22 cellular contexts compared by ENCODE assay signal in the genomic region with DNA sequence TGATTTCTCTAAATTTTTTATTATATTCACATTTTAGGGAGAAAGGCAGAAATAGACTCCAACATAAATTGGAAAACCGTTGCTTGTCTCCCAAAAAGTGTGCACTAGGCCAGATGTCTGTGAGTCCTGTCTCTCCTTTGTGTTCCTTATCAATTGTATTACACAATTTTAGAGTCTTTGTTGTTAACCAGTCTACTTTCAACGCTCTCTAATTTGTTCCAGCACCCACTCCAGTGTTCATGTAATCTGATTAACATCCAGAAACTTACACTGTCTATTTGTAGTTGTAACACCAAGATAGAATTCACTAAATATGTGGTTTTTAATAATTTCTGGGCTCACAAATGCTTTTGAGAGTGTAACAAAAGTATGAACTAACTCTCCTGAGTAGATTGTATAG.
DNase-seq lines count a peak whose midpoint lies in the region; TF ChIP-seq lines count a peak whose summit lies in the region.
"Had no signal": no experiment of that assay in that cellular context is flagged by ENCODE, and none has a peak within 500 bp of the region (broad histone marks: within the 10 kb centered on the region; RNA-seq: fewer than 3 reads in every experiment).

No MANE protein-coding gene starts in this region.

- H3K4me2 ChIP-seq in SK-N-SH: no peak overlapping the region
- H3K4me2 ChIP-seq: A549, BLaER1 had no signal

- CTCF ChIA-PET in SK-N-SH (lab: Yijun Ruan, JAX): no interaction called here

- TF ChIP-seq CTCF in BE2C (IDR thresholded peaks at IDR 0.05; ENCODE audit: low read depth, low read length) (no peak), SK-N-SH (IDR thresholded peaks at IDR 0.05) (no peak), thyroid gland (IDR thresholded peaks at IDR 0.05) (no peak)

- H3K27me3 ChIP-seq in BE2C: no peaks in the 10 kb centered on the region
- H3K27me3 ChIP-seq in SK-N-SH (ENCODE audit: insufficient read depth): no peaks in the 10 kb centered on the region
- H3K27me3 ChIP-seq in thyroid gland: no peaks in the 10 kb centered on the region
- H3K27me3 ChIP-seq: BLaER1 had no signal

- H3K4me3 ChIP-seq in BE2C (ENCODE audit: low read depth, low read length) (no peak overlapping the region), SK-N-SH (ENCODE audit: low read depth in 2 of 2, low read length in 1 of 2) (no peak overlapping the region), thyroid gland (replicated peaks in 1 of 3) (no peak overlapping the region)
- H3K4me3 ChIP-seq: A549, BLaER1, GM12878 had no signal

- TF ChIP-seq EP300 in SK-N-SH (IDR thresholded peaks at IDR 0.05; ENCODE audit: borderline replicate concordance in 1 of 2, low read depth in 1 of 2, low read length in 1 of 2): peak in 1 of 2 experiments; percentile 92; a peak in 2 of 4 replicates

- no peak for TF ChIP-seq POLR2A in thyroid gland (IDR thresholded peaks at IDR 0.05)

- H3K36me3 ChIP-seq in BE2C (no peaks in the 10 kb centered on the region), SK-N-SH (replicated peaks in 1 of 2; ENCODE audit: control insufficient read depth in 1 of 2, insufficient read depth in 2 of 2, low read length in 1 of 2) (no peaks in the 10 kb centered on the region), thyroid gland (no peaks in the 10 kb centered on the region)
- H3K36me3 ChIP-seq: BLaER1 had no signal

- H3K4me1 ChIP-seq in BE2C: no peaks in the 10 kb centered on the region
- peaks cover 0 to 2% of the 10 kb centered on the region in 2 experiments; a peak in 2 of 4 replicates for H3K4me1 ChIP-seq in SK-N-SH (ENCODE audit: control insufficient read depth in 1 of 2, insufficient read depth in 2 of 2, low read depth in 1 of 2, low read length in 1 of 2)
- no peaks in the 10 kb centered on the region for H3K4me1 ChIP-seq in thyroid gland
- H3K4me1 ChIP-seq: A549, BLaER1 had no signal

- H3K9ac ChIP-seq in SK-N-SH: no peak overlapping the region
- H3K9ac ChIP-seq: BLaER1 had no signal

- no peaks in the 10 kb centered on the region for H3F3A ChIP-seq in SK-N-SH (replicated peaks; ENCODE audit: insufficient read depth)

- H3K9me2 ChIP-seq in SK-N-SH: no peaks in the 10 kb centered on the region; the same call in 1 of the 2 replicates

- WGBS in SK-N-SH (ENCODE audit: low lambda C conversion rate): 29% methylated on average over 2 of the region's 2 CpGs
- WGBS in thyroid gland, 2 donors: 74 to 86% methylated on average over 2 of the region's 2 CpGs

- peak; percentile 7; the same call in 1 of the 2 replicates for TF ChIP-seq RAD21 in SK-N-SH (IDR thresholded peaks at IDR 0.05; ENCODE audit: low read length)

- peak; percentile 7 for DNase-seq in BE2C
- DNase-seq in SK-N-SH: peak; percentile 33
- peak; percentile 2 for DNase-seq in left kidney (ENCODE audit: low read depth, low spot score)
- DNase-seq in NCI-H446 (lab: John Stamatoyannopoulos, UW): no peak
- DNase-seq in thyroid gland: no peak
- DNase-seq: AML-193; C1 segment of cervical spinal cord; CD4-positive, alpha-beta memory T cell; CD4-positive, CD25-positive, alpha-beta regulatory T cell; CD8-positive, alpha-beta memory T cell; COR-L47; DMS 273 treated with DMSO at 0.1 percent for 48 hours; DMS153; DMS53; DMS79; DND-41; EL; GDM1 had no signal

- H3K27ac ChIP-seq in SK-N-SH (ENCODE audit: low read depth in 2 of 2, low read length in 1 of 2): peak overlapping the region in 1 of 2 experiments; percentile 92; a peak in 2 of 4 replicates
- no peak overlapping the region for H3K27ac ChIP-seq in thyroid gland
- H3K27ac ChIP-seq: 22Rv1, A549, BLaER1 had no signal

- H3K9me3 ChIP-seq in BE2C: no peaks in the 10 kb centered on the region
- no peaks in the 10 kb centered on the region for H3K9me3 ChIP-seq in SK-N-SH
- H3K9me3 ChIP-seq in thyroid gland: no peaks in the 10 kb centered on the region
- H3K9me3 ChIP-seq: A549, BLaER1 had no signal

- H4K20me1 ChIP-seq in SK-N-SH (ENCODE audit: insufficient read depth): no peaks in the 10 kb centered on the region
- H4K20me1 ChIP-seq: BLaER1 had no signal

- POLR2A ChIA-PET in SK-N-SH (lab: Yijun Ruan, JAX): no interaction called here

- intact Hi-C loops in thyroid gland (cut with DNase I): no loop called here

- no peak overlapping the region for H2AFZ ChIP-seq in SK-N-SH (ENCODE audit: low read depth)

- no peaks in the 10 kb centered on the region for H3K79me2 ChIP-seq in SK-N-SH (ENCODE audit: insufficient read depth)

TF ChIP-seq in SK-N-SH, 30 proteins besides CTCF, POLR2A, EP300 and RAD21 (continues in another document):
- no peak for TF ChIP-seq JUND (IDR thresholded peaks at IDR 0.05)
- TF ChIP-seq CHD2 (IDR thresholded peaks at IDR 0.05; ENCODE audit: low read length, partially characterized antibody): peak; percentile 57
- TF ChIP-seq, protein P1, sequence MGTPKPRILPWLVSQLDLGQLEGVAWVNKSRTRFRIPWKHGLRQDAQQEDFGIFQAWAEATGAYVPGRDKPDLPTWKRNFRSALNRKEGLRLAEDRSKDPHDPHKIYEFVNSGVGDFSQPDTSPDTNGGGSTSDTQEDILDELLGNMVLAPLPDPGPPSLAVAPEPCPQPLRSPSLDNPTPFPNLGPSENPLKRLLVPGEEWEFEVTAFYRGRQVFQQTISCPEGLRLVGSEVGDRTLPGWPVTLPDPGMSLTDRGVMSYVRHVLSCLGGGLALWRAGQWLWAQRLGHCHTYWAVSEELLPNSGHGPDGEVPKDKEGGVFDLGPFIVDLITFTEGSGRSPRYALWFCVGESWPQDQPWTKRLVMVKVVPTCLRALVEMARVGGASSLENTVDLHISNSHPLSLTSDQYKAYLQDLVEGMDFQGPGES (IDR thresholded peaks at IDR 0.05; ENCODE audit: low read depth, low read length): no peak
- TF ChIP-seq, protein P2, sequence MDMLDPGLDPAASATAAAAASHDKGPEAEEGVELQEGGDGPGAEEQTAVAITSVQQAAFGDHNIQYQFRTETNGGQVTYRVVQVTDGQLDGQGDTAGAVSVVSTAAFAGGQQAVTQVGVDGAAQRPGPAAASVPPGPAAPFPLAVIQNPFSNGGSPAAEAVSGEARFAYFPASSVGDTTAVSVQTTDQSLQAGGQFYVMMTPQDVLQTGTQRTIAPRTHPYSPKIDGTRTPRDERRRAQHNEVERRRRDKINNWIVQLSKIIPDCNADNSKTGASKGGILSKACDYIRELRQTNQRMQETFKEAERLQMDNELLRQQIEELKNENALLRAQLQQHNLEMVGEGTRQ (IDR thresholded peaks at IDR 0.05; ENCODE audit: borderline replicate concordance, low read depth, low read length): no peak
- TF ChIP-seq, protein P3, sequence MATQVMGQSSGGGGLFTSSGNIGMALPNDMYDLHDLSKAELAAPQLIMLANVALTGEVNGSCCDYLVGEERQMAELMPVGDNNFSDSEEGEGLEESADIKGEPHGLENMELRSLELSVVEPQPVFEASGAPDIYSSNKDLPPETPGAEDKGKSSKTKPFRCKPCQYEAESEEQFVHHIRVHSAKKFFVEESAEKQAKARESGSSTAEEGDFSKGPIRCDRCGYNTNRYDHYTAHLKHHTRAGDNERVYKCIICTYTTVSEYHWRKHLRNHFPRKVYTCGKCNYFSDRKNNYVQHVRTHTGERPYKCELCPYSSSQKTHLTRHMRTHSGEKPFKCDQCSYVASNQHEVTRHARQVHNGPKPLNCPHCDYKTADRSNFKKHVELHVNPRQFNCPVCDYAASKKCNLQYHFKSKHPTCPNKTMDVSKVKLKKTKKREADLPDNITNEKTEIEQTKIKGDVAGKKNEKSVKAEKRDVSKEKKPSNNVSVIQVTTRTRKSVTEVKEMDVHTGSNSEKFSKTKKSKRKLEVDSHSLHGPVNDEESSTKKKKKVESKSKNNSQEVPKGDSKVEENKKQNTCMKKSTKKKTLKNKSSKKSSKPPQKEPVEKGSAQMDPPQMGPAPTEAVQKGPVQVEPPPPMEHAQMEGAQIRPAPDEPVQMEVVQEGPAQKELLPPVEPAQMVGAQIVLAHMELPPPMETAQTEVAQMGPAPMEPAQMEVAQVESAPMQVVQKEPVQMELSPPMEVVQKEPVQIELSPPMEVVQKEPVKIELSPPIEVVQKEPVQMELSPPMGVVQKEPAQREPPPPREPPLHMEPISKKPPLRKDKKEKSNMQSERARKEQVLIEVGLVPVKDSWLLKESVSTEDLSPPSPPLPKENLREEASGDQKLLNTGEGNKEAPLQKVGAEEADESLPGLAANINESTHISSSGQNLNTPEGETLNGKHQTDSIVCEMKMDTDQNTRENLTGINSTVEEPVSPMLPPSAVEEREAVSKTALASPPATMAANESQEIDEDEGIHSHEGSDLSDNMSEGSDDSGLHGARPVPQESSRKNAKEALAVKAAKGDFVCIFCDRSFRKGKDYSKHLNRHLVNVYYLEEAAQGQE (IDR thresholded peaks at IDR 0.05; ENCODE audit: low read depth, low read length): no peak
- TF ChIP-seq GABPA (IDR thresholded peaks at IDR 0.05; ENCODE audit: low read depth): no peak
- TF ChIP-seq, protein P4, sequence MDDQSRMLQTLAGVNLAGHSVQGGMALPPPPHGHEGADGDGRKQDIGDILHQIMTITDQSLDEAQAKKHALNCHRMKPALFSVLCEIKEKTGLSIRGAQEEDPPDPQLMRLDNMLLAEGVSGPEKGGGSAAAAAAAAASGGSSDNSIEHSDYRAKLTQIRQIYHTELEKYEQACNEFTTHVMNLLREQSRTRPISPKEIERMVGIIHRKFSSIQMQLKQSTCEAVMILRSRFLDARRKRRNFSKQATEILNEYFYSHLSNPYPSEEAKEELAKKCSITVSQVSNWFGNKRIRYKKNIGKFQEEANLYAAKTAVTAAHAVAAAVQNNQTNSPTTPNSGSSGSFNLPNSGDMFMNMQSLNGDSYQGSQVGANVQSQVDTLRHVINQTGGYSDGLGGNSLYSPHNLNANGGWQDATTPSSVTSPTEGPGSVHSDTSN (IDR thresholded peaks at IDR 0.05): no peak
- TF ChIP-seq, protein P5, sequence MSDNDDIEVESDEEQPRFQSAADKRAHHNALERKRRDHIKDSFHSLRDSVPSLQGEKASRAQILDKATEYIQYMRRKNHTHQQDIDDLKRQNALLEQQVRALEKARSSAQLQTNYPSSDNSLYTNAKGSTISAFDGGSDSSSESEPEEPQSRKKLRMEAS (IDR thresholded peaks at IDR 0.05; ENCODE audit: low read depth): no peak
- no peak for TF ChIP-seq POLR2AphosphoS5 (IDR thresholded peaks at IDR 0.05; ENCODE audit: low read depth, low read length)
- TF ChIP-seq FOXJ3 (CRISPR knock-in tag; IDR thresholded peaks at IDR 0.05): peak; percentile 41; the same call in 1 of the 2 replicates
- TF ChIP-seq YY1 (IDR thresholded peaks at IDR 0.05; ENCODE audit: low read depth): no peak
- TF ChIP-seq MEF2A (IDR thresholded peaks at IDR 0.05; ENCODE audit: borderline replicate concordance, low read depth): no peak
- TF ChIP-seq RXRA (IDR thresholded peaks at IDR 0.05; ENCODE audit: borderline replicate concordance, low read depth): no peak
- no peak for TF ChIP-seq TAF1 (IDR thresholded peaks at IDR 0.05; ENCODE audit: borderline replicate concordance, low read depth, low read length)
- TF ChIP-seq FOSL2 (IDR thresholded peaks at IDR 0.05; ENCODE audit: borderline replicate concordance, low read depth): no peak
- TF ChIP-seq SMC3 (IDR thresholded peaks at IDR 0.05; ENCODE audit: low read depth, low read length): no peak
- TF ChIP-seq TEAD4 (IDR thresholded peaks at IDR 0.05; ENCODE audit: borderline replicate concordance, insufficient read depth): no peak

Comparison
In these comparisons a context has a peak if more than half of its experiments do, and no peak if none do; other contexts are left out.
1. DNase-seq: peak in BE2C (single experiment), SK-N-SH (single experiment) and left kidney (single experiment); none in NCI-H446 (0 of 2) and thyroid gland (0 of 2).